In genomic region chr13:48230541-48230940, GRCh38 we compare ENCODE assay signal across 29 cellular contexts. TPM values are rescaled to one million over a fixed set of nuclear protein-coding genes. Genes with fewer than 3 reads are reported as not detected.
DNase-seq lines count a peak whose midpoint lies in the region; TF ChIP-seq lines count a peak whose summit lies in the region.
"Had no signal": no experiment of that assay in that cellular context is flagged by ENCODE, and none has a peak within 500 bp of the region (broad histone marks: within the 10 kb centered on the region; RNA-seq: fewer than 3 reads in every experiment).

No MANE protein-coding gene starts in this region.

- H3K27ac Mint-ChIP-seq in glutamatergic neuron (ENCODE audit: unreplicated experiment): no peak overlapping the region
- H3K27ac Mint-ChIP-seq: activated T-helper 1 cell treated with anti-CD3 and anti-CD28 coated beads, Interleukin-12 subunit alpha, Interleukin-12 subunit beta, Interleukin-2, Interleukin-4 antibody, amounts not matched to agents 30 ng/mL and 10 ng/mL and 1 ng/mL, durations not matched to agents 14 hours and 24 hours and 36 hours; stimulated activated naive B cell treated with anti-CD40 and anti-IgM and Interleukin-4, amounts not matched to agents 10 μg/mL and 1 μg/mL and 100 μg/mL, for 72 hours had no signal

- peaks cover 14% of the 10 kb centered on the region for H3K9me3 Mint-ChIP-seq in glutamatergic neuron (ENCODE audit: unreplicated experiment)
- H3K9me3 Mint-ChIP-seq: activated T-helper 1 cell treated with anti-CD3 and anti-CD28 coated beads, Interleukin-12 subunit alpha, Interleukin-12 subunit beta, Interleukin-2, Interleukin-4 antibody, amounts not matched to agents 30 ng/mL and 10 ng/mL and 1 ng/mL, durations not matched to agents 14 hours and 24 hours and 36 hours; brain; immature natural killer cell; stimulated activated naive B cell treated with anti-CD40 and anti-IgM and Interleukin-4, amounts not matched to agents 10 μg/mL and 1 μg/mL and 100 μg/mL, for 72 hours had no signal

- H3K4me3 Mint-ChIP-seq in glutamatergic neuron (ENCODE audit: unreplicated experiment): no peak overlapping the region
- H3K4me3 Mint-ChIP-seq: activated T-helper 1 cell treated with anti-CD3 and anti-CD28 coated beads, Interleukin-12 subunit alpha, Interleukin-12 subunit beta, Interleukin-2, Interleukin-4 antibody, amounts not matched to agents 30 ng/mL and 10 ng/mL and 1 ng/mL, durations not matched to agents 14 hours and 24 hours and 36 hours; stimulated activated naive B cell treated with anti-CD40 and anti-IgM and Interleukin-4, amounts not matched to agents 10 μg/mL and 1 μg/mL and 100 μg/mL, for 72 hours had no signal

- H3K36me3 Mint-ChIP-seq in glutamatergic neuron (ENCODE audit: unreplicated experiment): no peaks in the 10 kb centered on the region
- H3K36me3 Mint-ChIP-seq: brain had no signal

- peaks cover 5% of the 10 kb centered on the region for H3K4me1 Mint-ChIP-seq in glutamatergic neuron (ENCODE audit: low read depth, unreplicated experiment)

- peak overlapping the region; percentile 55 for H3K9ac ChIP-seq in adipocyte (ENCODE audit: low read length)
- no peak overlapping the region for H3K9ac ChIP-seq in subcutaneous abdominal adipose tissue (ENCODE audit: low read length in 5 of 5)

- peaks cover 2% of the 10 kb centered on the region for H3K27me3 Mint-ChIP-seq in glutamatergic neuron (ENCODE audit: unreplicated experiment)
- H3K27me3 Mint-ChIP-seq: stimulated activated naive B cell treated with anti-CD40 and anti-IgM and Interleukin-4, amounts not matched to agents 10 μg/mL and 1 μg/mL and 100 μg/mL, for 72 hours had no signal

- DNase-seq in ACHN (peak; percentile 26), adipocyte (ENCODE audit: low read depth) (no peak), kidney glomerular epithelial cell (lab: John Stamatoyannopoulos, UW) (peak; percentile 57), SJCRH30 (no peak), glutamatergic neuron (no peak), SHP77 (lab: John Stamatoyannopoulos, UW) (no peak)
- DNase-seq: activated CD4-positive, alpha-beta T cell treated with anti-CD3 and anti-CD28 coated beads, Interleukin-2, amount 50 U/mL, for 48 hours; activated naive CD4-positive, alpha-beta T cell treated with Interleukin-2 at 50 U/mL for 16 hours; Caco-2; dermis blood vessel endothelial cell; DMS53; HCEC 1CT; immature natural killer cell; KG1; left lung; mesendoderm; NCI-H1092 treated with DMSO at 0.1 percent for 48 hours; NCI-H187 treated with DMSO at 0.1 percent for 48 hours; NCI-H2171 treated with DMSO at 0.1 percent for 48 hours; NCI-H510A; OCI-M1; psoas muscle; stimulated activated naive B cell treated with anti-CD40 and anti-IgM and Interleukin-4, amounts not matched to agents 10 μg/mL and 1 μg/mL and 100 μg/mL, for 72 hours; T-helper 2 cell had no signal

- H3K36me3 ChIP-seq in adipocyte (ENCODE audit: control insufficient read depth, insufficient read depth, low read length, severe bottlenecking) (no peaks in the 10 kb centered on the region), subcutaneous abdominal adipose tissue (ENCODE audit: control insufficient read depth in 5 of 5, insufficient read depth in 5 of 5, low read length in 5 of 5) (no peaks in the 10 kb centered on the region), SJCRH30 (no peaks in the 10 kb centered on the region)
- H3K36me3 ChIP-seq: gastroesophageal sphincter, left lung, suprapubic skin had no signal

- H3K27ac ChIP-seq in subcutaneous abdominal adipose tissue (ENCODE audit: low read depth, low read length): peak overlapping the region; percentile 99
- H3K27ac ChIP-seq in SJCRH30: no peak overlapping the region
- H3K27ac ChIP-seq: left lung, psoas muscle had no signal

- no peaks in the 10 kb centered on the region for H3K9me3 ChIP-seq in adipocyte (ENCODE audit: control insufficient read depth, low read length)
- H3K9me3 ChIP-seq in subcutaneous abdominal adipose tissue (ENCODE audit: control insufficient read depth in 5 of 5, low read length in 5 of 5): no peaks in the 10 kb centered on the region
- H3K9me3 ChIP-seq in SJCRH30 (replicated peaks): no peaks in the 10 kb centered on the region
- H3K9me3 ChIP-seq: Caco-2, gastroesophageal sphincter, left lung, psoas muscle, suprapubic skin had no signal

- H3K4me1 ChIP-seq in adipocyte (ENCODE audit: control insufficient read depth, insufficient read depth, low read length) (peaks cover 28% of the 10 kb centered on the region), subcutaneous abdominal adipose tissue (ENCODE audit: control insufficient read depth in 5 of 5, insufficient read depth in 5 of 5, low read length in 5 of 5) (peaks cover 4 to 26% (median 20%) of the 10 kb centered on the region in 5 donors), SJCRH30 (peaks cover 2% of the 10 kb centered on the region; the same call in 1 of the 2 replicates)

- in situ Hi-C loops in ACHN (cut with HindIII; ENCODE audit: low pct_ligation_motif_present, low pct_unique_long_range_greater_than_20kb, low sequenced_read_pairs): no loop called here

- peak overlapping the region; percentile 67 for H3K4me3 ChIP-seq in adipocyte (ENCODE audit: low read length)
- H3K4me3 ChIP-seq in subcutaneous abdominal adipose tissue (ENCODE audit: low read depth in 1 of 5, low read length in 5 of 5): no peak overlapping the region
- no peak overlapping the region for H3K4me3 ChIP-seq in SJCRH30
- H3K4me3 ChIP-seq: gastroesophageal sphincter, left lung, psoas muscle, suprapubic skin had no signal

- TF ChIP-seq CTCF in glutamatergic neuron (IDR thresholded peaks at IDR 0.05; ENCODE audit: partially characterized antibody, unreplicated experiment): no peak

- no peaks in the 10 kb centered on the region for H3K27me3 ChIP-seq in adipocyte (replicated peaks; ENCODE audit: control insufficient read depth, insufficient read depth, low read length)
- H3K27me3 ChIP-seq in subcutaneous abdominal adipose tissue (ENCODE audit: control insufficient read depth in 5 of 5, insufficient read depth in 4 of 5, low read length in 5 of 5): no peaks in the 10 kb centered on the region
- H3K27me3 ChIP-seq in SJCRH30: no peaks in the 10 kb centered on the region
- H3K27me3 ChIP-seq: gastroesophageal sphincter, left lung, suprapubic skin had no signal

RNA-seq across cellular contexts. Expression of gene ITM2B, which starts 2.5 kb away (rescaled TPM):
- total RNA-seq in SJCRH30 (2014; rRNA removed; shearing (Covaris generic)): 124 and 133 TPM in 2 replicates
- 236 TPM for total RNA-seq in glutamatergic neuron (ENCODE audit: unreplicated experiment)

Comparison
In these comparisons a context has a peak if more than half of its experiments do, and no peak if none do; other contexts are left out.
1. DNase-seq: peak in ACHN (single experiment) and kidney glomerular epithelial cell (single experiment); none in adipocyte (single experiment), SJCRH30 (0 of 2), glutamatergic neuron (single experiment) and SHP77 (0 of 2).